Comparison of ENCODE assay signal across 26 cellular contexts in genomic region chr6:53451165-53451564, GRCh38.
"Had no signal": no experiment of that assay in that cellular context is flagged by ENCODE, and none has a peak within 500 bp of the region (broad histone marks: within the 10 kb centered on the region; RNA-seq: fewer than 3 reads in every experiment).

No MANE protein-coding gene starts in this region.

- ATAC-seq: stimulated activated effector memory CD8-positive, alpha-beta T cell treated with anti-CD3 and anti-CD28 coated beads, Interleukin-12 subunit alpha, Interleukin-12 subunit beta, amount 100 ng/mL, for 72 hours; stimulated activated memory B cell treated with anti-CD40 and anti-IgM and Interleukin-4, amounts not matched to agents 10 μg/mL and 1 μg/mL and 100 μg/mL, for 72 hours; stimulated activated naive B cell treated with anti-CD40 and anti-IgM and Interleukin-4, amounts not matched to agents 10 μg/mL and 1 μg/mL and 100 μg/mL, for 72 hours; stimulated activated naive CD8-positive, alpha-beta T cell treated with anti-CD3 and anti-CD28 coated beads, Interleukin-15, amount 100 ng/mL, for 72 hours; stimulated activated naive CD8-positive, alpha-beta T cell treated with anti-CD3 and anti-CD28 coated beads, Interleukin-15, Interleukin-2, amounts not matched to agents 100 U/mL and 50 U/mL, for 24 hours; upper lobe of right lung had no signal

- DNase-seq: stimulated activated CD4-positive, alpha-beta T cell treated with anti-CD3 and anti-CD28 coated beads, Interleukin-2, amount 100 ng/mL, for 48 hours; stimulated activated CD4-positive, alpha-beta T cell treated with anti-CD3 and anti-CD28 coated beads, Interleukin-4, amount 100 ng/mL, for 1 hour; stimulated activated CD4-positive, alpha-beta T cell treated with anti-CD3 and anti-CD28 coated beads, Interleukin-4, amount 100 ng/mL, for 24 hours; stimulated activated CD4-positive, alpha-beta T cell treated with anti-CD3 and anti-CD28 coated beads, Interleukin-4, amount 100 ng/mL, for 4 hours; stimulated activated CD8-positive, alpha-beta memory T cell treated with anti-CD3 and anti-CD28 coated beads, Interleukin-4, amount 100 ng/mL, for 48 hours; stimulated activated naive B cell treated with anti-CD40 and anti-IgM and Interleukin-4, amounts not matched to agents 10 μg/mL and 1 μg/mL and 100 μg/mL, for 72 hours; stimulated activated naive CD4-positive, alpha-beta T cell; stimulated activated naive CD4-positive, alpha-beta T cell treated with Interleukin-2 at 50 U/mL for 16 hours; stimulated activated naive CD8-positive, alpha-beta T cell treated with anti-CD3 and anti-CD28 coated beads, Interleukin-15, amount 100 ng/mL, for 72 hours; stimulated activated naive CD8-positive, alpha-beta T cell treated with anti-CD3 and anti-CD28 coated beads, Interleukin-15, Interleukin-2, amounts not matched to agents 100 U/mL and 50 U/mL, for 24 hours; stomach; substantia nigra; testis; thyroid gland; tibial artery; transverse colon; upper lobe of left lung; upper lobe of right lung; uterus had no signal

- H3K4me3 ChIP-seq: stomach, suprapubic skin, testis, thoracic aorta, thyroid gland, tibial artery, tibial nerve, transverse colon, upper lobe of left lung, upper lobe of right lung, uterus, vagina had no signal

- H3K9me3 ChIP-seq: suprapubic skin, testis, thoracic aorta, thyroid gland, tibial artery, upper lobe of right lung, uterus, vagina had no signal

- H3K4me1 ChIP-seq: stomach, suprapubic skin, testis, thyroid gland, tibial nerve, transverse colon, upper lobe of right lung, uterus, vagina had no signal

- H3K36me3 ChIP-seq: stomach, suprapubic skin, thoracic aorta, thyroid gland, tibial artery, tibial nerve, transverse colon, upper lobe of left lung, upper lobe of right lung, uterus, vagina had no signal

- H3K27ac ChIP-seq: stomach, suprapubic skin, testis, thoracic aorta, thyroid gland, tibial artery, tibial nerve, transverse colon, upper lobe of left lung, upper lobe of right lung, uterus, vagina had no signal

- H3K27me3 ChIP-seq: stomach, suprapubic skin, testis, thyroid gland, tibial artery, tibial nerve, transverse colon, upper lobe of left lung, upper lobe of right lung, uterus, vagina had no signal

- FAIRE-seq: urothelium cell line had no signal
